In genomic region chr10:113060221-113061053, GRCh38 we compare ENCODE assay signal across 10 cellular contexts.
A peak's percentile ranks its signal among the peaks of the same experiment; 100 is the strongest.
DNase-seq lines count a peak whose midpoint lies in the region; TF ChIP-seq lines count a peak whose summit lies in the region.
"Had no signal": no experiment of that assay in that cellular context is flagged by ENCODE, and none has a peak within 500 bp of the region (broad histone marks: within the 10 kb centered on the region; RNA-seq: fewer than 3 reads in every experiment).

No MANE protein-coding gene starts in this region.

- peaks cover 70% of the 10 kb centered on the region for H4K20me1 ChIP-seq in neural progenitor cell (ENCODE audit: low read depth)

- no peak for TF ChIP-seq POLR2A in esophagus muscularis mucosa (IDR thresholded peaks at IDR 0.05; ENCODE audit: low read depth)

- H3K4me3 Mint-ChIP-seq in neural progenitor cell (no peak overlapping the region), nephron progenitor cell (no peak overlapping the region)
- H3K4me3 Mint-ChIP-seq in activated CD4-positive, alpha-beta memory T cell treated with anti-CD3 and anti-CD28 coated beads, Interleukin-2, amount 10 ng/mL, durations not matched to agents 7 days and 5 days, result no peak overlapping the region
- H3K4me3 Mint-ChIP-seq in CD4-positive, alpha-beta memory T cell, result no peak overlapping the region
- H3K4me3 Mint-ChIP-seq: activated naive CD4-positive, alpha-beta T cell treated with anti-CD3 and anti-CD28 coated beads, Interleukin-2, amount 50 U/mL, for 24 hours had no signal

- TF ChIP-seq CTCF in esophagus muscularis mucosa (IDR thresholded peaks at IDR 0.05) (no peak), neural progenitor cell (IDR thresholded peaks at IDR 0.05) (no peak), nephron progenitor cell (IDR thresholded peaks at IDR 0.05) (no peak)

- H3K27ac ChIP-seq in esophagus muscularis mucosa (replicated peaks in 1 of 4), result peak overlapping the region; percentile 64 to 72 (median 66)
- H3K27ac ChIP-seq in neural progenitor cell, result peak overlapping the region; percentile 85
- H3K27ac ChIP-seq in CD4-positive, alpha-beta memory T cell (ENCODE audit: low read depth, low read length), result no peak overlapping the region
- H3K27ac ChIP-seq: C4-2B had no signal

- no peak overlapping the region for H2AFZ ChIP-seq in neural progenitor cell (replicated peaks)

- 46% methylated on average over 15 of the region's 15 CpGs for WGBS in esophagus muscularis mucosa

- TF ChIP-seq EP300 in esophagus muscularis mucosa (IDR thresholded peaks at IDR 0.05), result no peak

- H3K36me3 Mint-ChIP-seq in neural progenitor cell, result no peaks in the 10 kb centered on the region
- H3K36me3 Mint-ChIP-seq in activated CD4-positive, alpha-beta memory T cell treated with anti-CD3 and anti-CD28 coated beads, Interleukin-2, amount 10 ng/mL, durations not matched to agents 7 days and 5 days (ENCODE audit: low read depth), result no peaks in the 10 kb centered on the region
- no peaks in the 10 kb centered on the region for H3K36me3 Mint-ChIP-seq in nephron progenitor cell (ENCODE audit: low read depth)
- H3K36me3 Mint-ChIP-seq in CD4-positive, alpha-beta memory T cell, result no peaks in the 10 kb centered on the region
- H3K36me3 Mint-ChIP-seq: activated naive CD4-positive, alpha-beta T cell treated with anti-CD3 and anti-CD28 coated beads, Interleukin-2, amount 50 U/mL, for 24 hours had no signal

- no peaks in the 10 kb centered on the region for H3K27me3 ChIP-seq in esophagus muscularis mucosa
- H3K27me3 ChIP-seq in neural progenitor cell, result no peaks in the 10 kb centered on the region
- H3K27me3 ChIP-seq in CD4-positive, alpha-beta memory T cell (ENCODE audit: insufficient read depth, low read length), result no peaks in the 10 kb centered on the region

- H3K4me1 ChIP-seq in esophagus muscularis mucosa (peaks cover 52 to 97% (median 83%) of the 10 kb centered on the region in 4 donors), neural progenitor cell (peaks cover 86% of the 10 kb centered on the region)
- H3K4me1 ChIP-seq in CD4-positive, alpha-beta memory T cell (ENCODE audit: insufficient read depth, low read length), result peaks cover 7% of the 10 kb centered on the region

- intact Hi-C loops in esophagus muscularis mucosa (cut with DNase I), result no loop called here
- intact Hi-C loops in CD4-positive, alpha-beta memory T cell (cut with micrococcal nuclease), result no loop called here

- DNase-seq in stimulated activated CD4-positive, alpha-beta T cell treated with anti-CD3 and anti-CD28 coated beads, Interleukin-15, amount 100 ng/mL, for 24 hours, result peak; percentile 3
- no peak for DNase-seq in stimulated activated CD4-positive, alpha-beta T cell treated with anti-CD3 and anti-CD28 coated beads, Interleukin-2, amount 100 ng/mL, for 48 hours
- DNase-seq in esophagus muscularis mucosa (ENCODE audit: extremely low spot score) (no peak), neural progenitor cell (ENCODE audit: low spot score) (no peak), HPDE6-E6E7 (ENCODE audit: extremely low spot score) (no peak), nephron progenitor cell (no peak)
- DNase-seq in activated CD4-positive, alpha-beta memory T cell treated with anti-CD3 and anti-CD28 coated beads, Interleukin-2, amount 10 ng/mL, durations not matched to agents 7 days and 5 days, result no peak
- no peak for DNase-seq in CD4-positive, alpha-beta memory T cell

- H3K4me2 ChIP-seq in neural progenitor cell, result peak overlapping the region; percentile 76

- peaks cover 31% of the 10 kb centered on the region for H3K4me1 Mint-ChIP-seq in neural progenitor cell
- no peaks in the 10 kb centered on the region for H3K4me1 Mint-ChIP-seq in activated CD4-positive, alpha-beta memory T cell treated with anti-CD3 and anti-CD28 coated beads, Interleukin-2, amount 10 ng/mL, durations not matched to agents 7 days and 5 days
- H3K4me1 Mint-ChIP-seq in nephron progenitor cell, result peaks cover 5% of the 10 kb centered on the region
- H3K4me1 Mint-ChIP-seq in CD4-positive, alpha-beta memory T cell, result peaks cover 0 to 5% (median 1%) of the 10 kb centered on the region in 4 donors
- H3K4me1 Mint-ChIP-seq: activated naive CD4-positive, alpha-beta T cell treated with anti-CD3 and anti-CD28 coated beads, Interleukin-2, amount 50 U/mL, for 24 hours had no signal

- CTCF ChIA-PET in activated CD4-positive, alpha-beta memory T cell treated with anti-CD3 and anti-CD28 coated beads, Interleukin-2, amount 10 ng/mL, durations not matched to agents 7 days and 5 days (lab: Charles Lee), result no interaction called here
- CTCF ChIA-PET in CD4-positive, alpha-beta memory T cell (lab: Charles Lee; ENCODE audit: partially characterized antibody), result no interaction called here

- no peaks in the 10 kb centered on the region for H3K27me3 Mint-ChIP-seq in neural progenitor cell (ENCODE audit: insufficient read depth, low read depth)
- H3K27me3 Mint-ChIP-seq in activated CD4-positive, alpha-beta memory T cell treated with anti-CD3 and anti-CD28 coated beads, Interleukin-2, amount 10 ng/mL, durations not matched to agents 7 days and 5 days, result no peaks in the 10 kb centered on the region
- no peaks in the 10 kb centered on the region for H3K27me3 Mint-ChIP-seq in nephron progenitor cell (ENCODE audit: low read depth, poor library complexity)
- no peaks in the 10 kb centered on the region for H3K27me3 Mint-ChIP-seq in CD4-positive, alpha-beta memory T cell

- POLR2A ChIA-PET in activated CD4-positive, alpha-beta memory T cell treated with anti-CD3 and anti-CD28 coated beads, Interleukin-2, amount 10 ng/mL, durations not matched to agents 7 days and 5 days (lab: Charles Lee), result interaction anchor here (1.1 kb wide), 1 partner anchor 33 kb away, joined by 4 read pairs; no protein-coding TSS in a partner anchor
- POLR2A ChIA-PET in CD4-positive, alpha-beta memory T cell (lab: Charles Lee; ENCODE audit: partially characterized antibody), result no interaction called here

- H3K9me3 Mint-ChIP-seq in neural progenitor cell, result no peaks in the 10 kb centered on the region
- no peaks in the 10 kb centered on the region for H3K9me3 Mint-ChIP-seq in activated CD4-positive, alpha-beta memory T cell treated with anti-CD3 and anti-CD28 coated beads, Interleukin-2, amount 10 ng/mL, durations not matched to agents 7 days and 5 days
- no peaks in the 10 kb centered on the region for H3K9me3 Mint-ChIP-seq in nephron progenitor cell
- no peaks in the 10 kb centered on the region for H3K9me3 Mint-ChIP-seq in CD4-positive, alpha-beta memory T cell
- H3K9me3 Mint-ChIP-seq: activated naive CD4-positive, alpha-beta T cell treated with anti-CD3 and anti-CD28 coated beads, Interleukin-2, amount 50 U/mL, for 24 hours had no signal

- H3K4me3 ChIP-seq in esophagus muscularis mucosa (peak overlapping the region; percentile 13 to 48 (median 36)), neural progenitor cell (peak overlapping the region; percentile 28)
- H3K4me3 ChIP-seq in CD4-positive, alpha-beta memory T cell (ENCODE audit: low read length in 2 of 2), result no peak overlapping the region

- H3F3A ChIP-seq in neural progenitor cell (ENCODE audit: low read depth), result peaks cover 49% of the 10 kb centered on the region

- H3K9me3 ChIP-seq in esophagus muscularis mucosa (no peaks in the 10 kb centered on the region), neural progenitor cell (ENCODE audit: low read depth) (no peaks in the 10 kb centered on the region)
- H3K9me3 ChIP-seq in CD4-positive, alpha-beta memory T cell (ENCODE audit: control insufficient read depth in 1 of 2, low read length in 2 of 2), result no peaks in the 10 kb centered on the region

- H3K9ac ChIP-seq in neural progenitor cell, result no peak overlapping the region

- no peaks in the 10 kb centered on the region for H3K36me3 ChIP-seq in esophagus muscularis mucosa
- H3K36me3 ChIP-seq in neural progenitor cell, result no peaks in the 10 kb centered on the region
- no peaks in the 10 kb centered on the region for H3K36me3 ChIP-seq in CD4-positive, alpha-beta memory T cell (ENCODE audit: insufficient read depth, low read length)

- H3K27ac Mint-ChIP-seq in neural progenitor cell (no peak overlapping the region), nephron progenitor cell (no peak overlapping the region)
- H3K27ac Mint-ChIP-seq in activated CD4-positive, alpha-beta memory T cell treated with anti-CD3 and anti-CD28 coated beads, Interleukin-2, amount 10 ng/mL, durations not matched to agents 7 days and 5 days, result no peak overlapping the region
- no peak overlapping the region for H3K27ac Mint-ChIP-seq in CD4-positive, alpha-beta memory T cell
- H3K27ac Mint-ChIP-seq: activated naive CD4-positive, alpha-beta T cell treated with anti-CD3 and anti-CD28 coated beads, Interleukin-2, amount 50 U/mL, for 24 hours had no signal

- H3K79me2 ChIP-seq in neural progenitor cell (ENCODE audit: low read depth), result peaks cover 100% of the 10 kb centered on the region

Comparison
In these comparisons a context has a peak if more than half of its experiments do, and no peak if none do; other contexts are left out.
1. H3K4me3 ChIP-seq: peak in esophagus muscularis mucosa (4 of 4) and neural progenitor cell (single experiment); none in CD4-positive, alpha-beta memory T cell (0 of 2).